1 cellular context compared by ENCODE assay signal in the genomic region with DNA sequence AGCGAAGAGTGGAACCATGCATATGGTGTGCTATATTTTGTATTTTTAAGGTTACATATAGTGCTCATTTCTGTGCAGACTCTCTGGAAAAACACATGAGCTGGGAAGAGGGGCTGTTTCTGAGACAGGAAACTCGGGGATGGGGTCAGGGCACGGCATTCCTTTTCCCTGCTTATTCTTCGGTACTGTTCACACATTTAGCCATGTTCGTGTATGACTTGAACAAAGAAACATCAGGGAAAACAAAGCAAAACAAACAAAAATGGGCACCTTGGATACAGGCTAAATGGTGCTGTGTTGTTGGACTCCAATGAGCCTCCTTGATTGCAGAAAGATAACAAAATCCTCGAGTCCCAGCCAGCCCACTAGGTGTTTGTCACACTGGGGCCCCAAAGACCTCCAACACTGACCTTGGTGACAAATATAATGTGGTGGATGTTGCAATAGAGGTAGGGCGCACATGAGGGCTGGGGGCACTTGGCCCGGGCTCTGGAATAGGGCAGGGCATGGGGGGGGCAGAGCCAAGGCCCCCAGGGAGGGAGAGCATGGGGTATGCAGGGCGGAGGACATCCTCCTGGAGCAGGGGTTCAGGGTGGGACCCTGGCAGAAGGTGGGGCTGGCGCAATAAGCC.
TF ChIP-seq lines count a peak whose summit lies in the region.

No MANE protein-coding gene starts in this region.

TF ChIP-seq in HepG2, 621 proteins besides CTCF, POLR2A, EP300 and RAD21 (continued from another document):
- TF ChIP-seq PAX8 (CRISPR knock-in tag; IDR thresholded peaks at IDR 0.05; ENCODE audit: borderline replicate concordance), result no peak
- no peak for TF ChIP-seq ZNF777 (CRISPR knock-in tag; IDR thresholded peaks at IDR 0.05)
- no peak for TF ChIP-seq SRSF4 (IDR thresholded peaks at IDR 0.05; ENCODE audit: low read depth, low read length, poor library complexity, severe bottlenecking)
- no peak for TF ChIP-seq TMF1 (CRISPR knock-in tag; IDR thresholded peaks at IDR 0.05; ENCODE audit: low read depth)
- TF ChIP-seq ZNF550 (CRISPR knock-in tag; IDR thresholded peaks at IDR 0.05; ENCODE audit: borderline replicate concordance), result no peak
- no peak for TF ChIP-seq ZFP36L2 (CRISPR knock-in tag; IDR thresholded peaks at IDR 0.05)
- TF ChIP-seq ZNF75D (CRISPR knock-in tag; IDR thresholded peaks at IDR 0.05; ENCODE audit: borderline replicate concordance), result no peak
- TF ChIP-seq ZNF446 (CRISPR knock-in tag; IDR thresholded peaks at IDR 0.05), result no peak
- no peak for TF ChIP-seq CHD2 (IDR thresholded peaks at IDR 0.05; ENCODE audit: low read depth, low read length)
- TF ChIP-seq TRIM24 (CRISPR knock-in tag; IDR thresholded peaks at IDR 0.05), result no peak
- peak; percentile 19; the same call in 1 of the 2 replicates for TF ChIP-seq HNF1B (CRISPR knock-in tag; IDR thresholded peaks at IDR 0.05)
- TF ChIP-seq GTF3A (CRISPR knock-in tag; conservative IDR thresholded peaks at IDR 0.05), result no peak
- no peak for TF ChIP-seq RARG (CRISPR knock-in tag; IDR thresholded peaks at IDR 0.05; ENCODE audit: low read depth)
- TF ChIP-seq ZNF124 (CRISPR knock-in tag; IDR thresholded peaks at IDR 0.05), result no peak
- no peak for TF ChIP-seq ZNF879 (CRISPR knock-in tag; IDR thresholded peaks at IDR 0.05)
- no peak for TF ChIP-seq NR1H2 (CRISPR knock-in tag; IDR thresholded peaks at IDR 0.05; ENCODE audit: borderline replicate concordance, low read depth)
- TF ChIP-seq SRSF9 (IDR thresholded peaks at IDR 0.05; ENCODE audit: borderline replicate concordance, insufficient read depth, low read depth, low read length, poor library complexity, severe bottlenecking), result no peak
- no peak for TF ChIP-seq TP53 (CRISPR knock-in tag; conservative IDR thresholded peaks at IDR 0.05)
- no peak for TF ChIP-seq HES4 (CRISPR knock-in tag; IDR thresholded peaks at IDR 0.05; ENCODE audit: borderline replicate concordance)
- TF ChIP-seq, protein P1, sequence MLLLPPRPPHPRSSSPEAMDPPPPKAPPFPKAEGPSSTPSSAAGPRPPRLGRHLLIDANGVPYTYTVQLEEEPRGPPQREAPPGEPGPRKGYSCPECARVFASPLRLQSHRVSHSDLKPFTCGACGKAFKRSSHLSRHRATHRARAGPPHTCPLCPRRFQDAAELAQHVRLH (CRISPR knock-in tag; IDR thresholded peaks at IDR 0.05; ENCODE audit: borderline replicate concordance, low read depth), result peak; percentile 34; the same call in 1 of the 2 replicates
- TF ChIP-seq, protein P2, sequence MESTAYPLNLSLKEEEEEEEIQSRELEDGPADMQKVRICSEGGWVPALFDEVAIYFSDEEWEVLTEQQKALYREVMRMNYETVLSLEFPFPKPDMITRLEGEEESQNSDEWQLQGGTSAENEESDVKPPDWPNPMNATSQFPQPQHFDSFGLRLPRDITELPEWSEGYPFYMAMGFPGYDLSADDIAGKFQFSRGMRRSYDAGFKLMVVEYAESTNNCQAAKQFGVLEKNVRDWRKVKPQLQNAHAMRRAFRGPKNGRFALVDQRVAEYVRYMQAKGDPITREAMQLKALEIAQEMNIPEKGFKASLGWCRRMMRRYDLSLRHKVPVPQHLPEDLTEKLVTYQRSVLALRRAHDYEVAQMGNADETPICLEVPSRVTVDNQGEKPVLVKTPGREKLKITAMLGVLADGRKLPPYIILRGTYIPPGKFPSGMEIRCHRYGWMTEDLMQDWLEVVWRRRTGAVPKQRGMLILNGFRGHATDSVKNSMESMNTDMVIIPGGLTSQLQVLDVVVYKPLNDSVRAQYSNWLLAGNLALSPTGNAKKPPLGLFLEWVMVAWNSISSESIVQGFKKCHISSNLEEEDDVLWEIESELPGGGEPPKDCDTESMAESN (CRISPR knock-in tag; conservative IDR thresholded peaks at IDR 0.05), result no peak
- TF ChIP-seq ZNF34 (CRISPR knock-in tag; IDR thresholded peaks at IDR 0.05; ENCODE audit: borderline replicate concordance), result no peak
- TF ChIP-seq SNAI1 (CRISPR knock-in tag; IDR thresholded peaks at IDR 0.05; ENCODE audit: borderline replicate concordance), result no peak
- TF ChIP-seq HMGXB4 (CRISPR knock-in tag; IDR thresholded peaks at IDR 0.05; ENCODE audit: borderline replicate concordance in 1 of 2, low read depth in 1 of 2), result no peak
- peak; percentile 80; the same call in 1 of the 2 replicates for TF ChIP-seq TBX3 (IDR thresholded peaks at IDR 0.05; ENCODE audit: borderline replicate concordance)
- TF ChIP-seq MXD4 (CRISPR knock-in tag; IDR thresholded peaks at IDR 0.05), result no peak
- no peak for TF ChIP-seq THAP8 (CRISPR knock-in tag; IDR thresholded peaks at IDR 0.05; ENCODE audit: borderline replicate concordance)
- TF ChIP-seq SMC3 (IDR thresholded peaks at IDR 0.05; ENCODE audit: low read length), result peak; percentile 16; the same call in 1 of the 2 replicates
- no peak for TF ChIP-seq ZFP82 (CRISPR knock-in tag; IDR thresholded peaks at IDR 0.05; ENCODE audit: borderline replicate concordance)
- TF ChIP-seq ZEB1 (IDR thresholded peaks at IDR 0.05; ENCODE audit: insufficient replicate concordance, low read depth), result peak; percentile 28
- peak; percentile 66; the same call in 1 of the 2 replicates for TF ChIP-seq FOXK1 (CRISPR knock-in tag; IDR thresholded peaks at IDR 0.05; ENCODE audit: borderline replicate concordance, low read depth)
- no peak for TF ChIP-seq AHR (CRISPR knock-in tag; IDR thresholded peaks at IDR 0.05)
- TF ChIP-seq FOXK2 (IDR thresholded peaks at IDR 0.05), result no peak
- TF ChIP-seq AGO1 (IDR thresholded peaks at IDR 0.05; ENCODE audit: low read depth, low read length, poor library complexity, severe bottlenecking), result no peak
- TF ChIP-seq MEF2D (CRISPR knock-in tag; IDR thresholded peaks at IDR 0.05), result peak; percentile 84; the same call in 1 of the 2 replicates
- TF ChIP-seq GATA4 (IDR thresholded peaks at IDR 0.05; ENCODE audit: borderline replicate concordance, low read depth), result peak; percentile 65; the same call in 1 of the 2 replicates
- peak; percentile 91 for TF ChIP-seq CEBPB (IDR thresholded peaks at IDR 0.05; ENCODE audit: borderline replicate concordance, low read depth, low read length)
- peak; percentile 72; the same call in 1 of the 2 replicates for TF ChIP-seq RXRB (CRISPR knock-in tag; IDR thresholded peaks at IDR 0.05; ENCODE audit: borderline replicate concordance)
- TF ChIP-seq, protein P3, sequence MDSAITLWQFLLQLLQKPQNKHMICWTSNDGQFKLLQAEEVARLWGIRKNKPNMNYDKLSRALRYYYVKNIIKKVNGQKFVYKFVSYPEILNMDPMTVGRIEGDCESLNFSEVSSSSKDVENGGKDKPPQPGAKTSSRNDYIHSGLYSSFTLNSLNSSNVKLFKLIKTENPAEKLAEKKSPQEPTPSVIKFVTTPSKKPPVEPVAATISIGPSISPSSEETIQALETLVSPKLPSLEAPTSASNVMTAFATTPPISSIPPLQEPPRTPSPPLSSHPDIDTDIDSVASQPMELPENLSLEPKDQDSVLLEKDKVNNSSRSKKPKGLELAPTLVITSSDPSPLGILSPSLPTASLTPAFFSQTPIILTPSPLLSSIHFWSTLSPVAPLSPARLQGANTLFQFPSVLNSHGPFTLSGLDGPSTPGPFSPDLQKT (CRISPR knock-in tag; IDR thresholded peaks at IDR 0.05; ENCODE audit: borderline replicate concordance), result no peak
